8 cellular contexts compared by ENCODE assay signal in genomic region chr20:46363874-46364669, GRCh38. TPM values are rescaled to one million over a fixed set of nuclear protein-coding genes. Genes with fewer than 3 reads are reported as not detected.
DNase-seq lines count a peak whose midpoint lies in the region; ATAC-seq and TF ChIP-seq lines count a peak whose summit lies in the region.

No MANE protein-coding gene starts in this region.

- TF ChIP-seq CTCF in fibroblast of mammary gland (conservative IDR thresholded peaks at IDR 0.05; ENCODE audit: control insufficient read depth, insufficient read depth, low read depth, low read length), result no peak

- peak; percentile 93 for DNase-seq in DMS 273 (lab: John Stamatoyannopoulos, UW; ENCODE audit: unreplicated experiment)
- peak; percentile 89 for DNase-seq in Jurkat, Clone E6-1 (ENCODE audit: low read depth, low spot score)
- DNase-seq in RPMI8226, result peak; percentile 88
- peak; percentile 84 for DNase-seq in activated T-helper 2 cell treated with anti-CD3 and anti-CD28 coated beads, Interferon-gamma antibody, Interleukin-2, Interleukin-4, amounts not matched to agents 10 μg/mL and 5 μg/mL and 100 μg/mL, durations not matched to agents 14 hours and 24 hours and 36 hours (ENCODE audit: low spot score)
- peak; percentile 86 for DNase-seq in fibroblast of mammary gland (ENCODE audit: low read depth)
- peak; percentile 77 to 91 (median 87) for DNase-seq in naive thymus-derived CD8-positive, alpha-beta T cell

- peaks cover 50% of the 10 kb centered on the region for H3K4me1 Mint-ChIP-seq in activated T-helper 2 cell treated with anti-CD3 and anti-CD28 coated beads, Interferon-gamma antibody, Interleukin-2, Interleukin-4, amounts not matched to agents 10 μg/mL and 5 μg/mL and 100 μg/mL, durations not matched to agents 14 hours and 24 hours and 36 hours (ENCODE audit: low read depth)
- H3K4me1 Mint-ChIP-seq in naive thymus-derived CD8-positive, alpha-beta T cell, result peaks cover 46 to 86% (median 77%) of the 10 kb centered on the region in 4 donors
- peaks cover 48% of the 10 kb centered on the region for H3K4me1 Mint-ChIP-seq in stimulated activated memory B cell treated with anti-CD40 and anti-IgM and Interleukin-4, amounts not matched to agents 10 μg/mL and 1 μg/mL and 100 μg/mL, for 72 hours

- POLR2A ChIA-PET in naive thymus-derived CD8-positive, alpha-beta T cell (lab: Charles Lee), result interaction anchor here (0.6 to 3.4 kb wide), 17 partner anchors 8 to 429 kb away, joined by 3 to 25 read pairs (median 4); partner anchors contain the start of genes PCIF1, TP53RK and ZNF335

- intact Hi-C loops in activated T-helper 2 cell treated with anti-CD3 and anti-CD28 coated beads, Interferon-gamma antibody, Interleukin-2, Interleukin-4, amounts not matched to agents 10 μg/mL and 5 μg/mL and 100 μg/mL, durations not matched to agents 14 hours and 24 hours and 36 hours (cut with micrococcal nuclease), result loop anchor here (1.0 to 5.0 kb wide), 3 partner anchors 37 to 323 kb away; partner anchors contain the start of genes ELMO2 and TP53RK

- ATAC-seq in GM21528 (IDR thresholded peaks at IDR 0.05; ENCODE audit: low FRiP score, unreplicated experiment), result peak; percentile 76
- peak; percentile 73 to 76 for ATAC-seq in naive thymus-derived CD8-positive, alpha-beta T cell
- ATAC-seq in stimulated activated memory B cell treated with anti-CD40 and anti-IgM and Interleukin-4, amounts not matched to agents 10 μg/mL and 1 μg/mL and 100 μg/mL, for 72 hours, result peak; percentile 91

- no peaks in the 10 kb centered on the region for H3K9me3 Mint-ChIP-seq in activated T-helper 2 cell treated with anti-CD3 and anti-CD28 coated beads, Interferon-gamma antibody, Interleukin-2, Interleukin-4, amounts not matched to agents 10 μg/mL and 5 μg/mL and 100 μg/mL, durations not matched to agents 14 hours and 24 hours and 36 hours
- no peaks in the 10 kb centered on the region for H3K9me3 Mint-ChIP-seq in naive thymus-derived CD8-positive, alpha-beta T cell
- no peaks in the 10 kb centered on the region for H3K9me3 Mint-ChIP-seq in stimulated activated memory B cell treated with anti-CD40 and anti-IgM and Interleukin-4, amounts not matched to agents 10 μg/mL and 1 μg/mL and 100 μg/mL, for 72 hours

- H3K4me3 Mint-ChIP-seq in activated T-helper 2 cell treated with anti-CD3 and anti-CD28 coated beads, Interferon-gamma antibody, Interleukin-2, Interleukin-4, amounts not matched to agents 10 μg/mL and 5 μg/mL and 100 μg/mL, durations not matched to agents 14 hours and 24 hours and 36 hours (ENCODE audit: low read depth), result peak overlapping the region; percentile 88
- H3K4me3 Mint-ChIP-seq in naive thymus-derived CD8-positive, alpha-beta T cell, result peak overlapping the region; percentile 81 to 97 (median 93)
- H3K4me3 Mint-ChIP-seq in stimulated activated memory B cell treated with anti-CD40 and anti-IgM and Interleukin-4, amounts not matched to agents 10 μg/mL and 1 μg/mL and 100 μg/mL, for 72 hours, result peak overlapping the region; percentile 86

- peaks cover 73% of the 10 kb centered on the region for H3K36me3 Mint-ChIP-seq in activated T-helper 2 cell treated with anti-CD3 and anti-CD28 coated beads, Interferon-gamma antibody, Interleukin-2, Interleukin-4, amounts not matched to agents 10 μg/mL and 5 μg/mL and 100 μg/mL, durations not matched to agents 14 hours and 24 hours and 36 hours (ENCODE audit: low read depth)
- H3K36me3 Mint-ChIP-seq in naive thymus-derived CD8-positive, alpha-beta T cell, result peaks cover 0 to 56% (median 10%) of the 10 kb centered on the region in 3 donors
- H3K36me3 Mint-ChIP-seq in stimulated activated memory B cell treated with anti-CD40 and anti-IgM and Interleukin-4, amounts not matched to agents 10 μg/mL and 1 μg/mL and 100 μg/mL, for 72 hours, result peaks cover 51% of the 10 kb centered on the region

- peak overlapping the region; percentile 81 for H3K4me3 ChIP-seq in Jurkat, Clone E6-1 (ENCODE audit: low read length)
- H3K4me3 ChIP-seq in fibroblast of mammary gland (ENCODE audit: control insufficient read depth, low read depth, low read length), result peak overlapping the region; percentile 91

- peak overlapping the region; percentile 87 for H3K27ac Mint-ChIP-seq in activated T-helper 2 cell treated with anti-CD3 and anti-CD28 coated beads, Interferon-gamma antibody, Interleukin-2, Interleukin-4, amounts not matched to agents 10 μg/mL and 5 μg/mL and 100 μg/mL, durations not matched to agents 14 hours and 24 hours and 36 hours
- peak overlapping the region; percentile 91 to 99 (median 96) for H3K27ac Mint-ChIP-seq in naive thymus-derived CD8-positive, alpha-beta T cell
- peak overlapping the region; percentile 93 for H3K27ac Mint-ChIP-seq in stimulated activated memory B cell treated with anti-CD40 and anti-IgM and Interleukin-4, amounts not matched to agents 10 μg/mL and 1 μg/mL and 100 μg/mL, for 72 hours

- H3K27me3 Mint-ChIP-seq in activated T-helper 2 cell treated with anti-CD3 and anti-CD28 coated beads, Interferon-gamma antibody, Interleukin-2, Interleukin-4, amounts not matched to agents 10 μg/mL and 5 μg/mL and 100 μg/mL, durations not matched to agents 14 hours and 24 hours and 36 hours (ENCODE audit: low read depth), result no peaks in the 10 kb centered on the region
- H3K27me3 Mint-ChIP-seq in naive thymus-derived CD8-positive, alpha-beta T cell, result no peaks in the 10 kb centered on the region
- H3K27me3 Mint-ChIP-seq in stimulated activated memory B cell treated with anti-CD40 and anti-IgM and Interleukin-4, amounts not matched to agents 10 μg/mL and 1 μg/mL and 100 μg/mL, for 72 hours, result no peaks in the 10 kb centered on the region

RNA-seq across cellular contexts. Expression of gene ELMO2, which starts 42.3 kb away (rescaled TPM):
- polyA plus RNA-seq in Jurkat, Clone E6-1 (2012; ENCODE audit: insufficient read depth, insufficient read length), result 43.7 TPM
- total RNA-seq in activated T-helper 2 cell treated with anti-CD3 and anti-CD28 coated beads, Interferon-gamma antibody, Interleukin-2, Interleukin-4, amounts not matched to agents 10 μg/mL and 5 μg/mL and 100 μg/mL, durations not matched to agents 14 hours and 24 hours and 36 hours, result 59.1 and 63.2 TPM in 2 replicates
- total RNA-seq in naive thymus-derived CD8-positive, alpha-beta T cell, result 10 to 100 TPM; 56.0 to 58.0 TPM
- 10 to 100 TPM; 26.2 to 51.1 (median 34.9) TPM for polyA plus RNA-seq in naive thymus-derived CD8-positive, alpha-beta T cell

RNA-seq across cellular contexts. Expression of gene CDH22, which starts 55.8 kb away (rescaled TPM):
- 0.96 TPM for polyA plus RNA-seq in Jurkat, Clone E6-1 (2012; ENCODE audit: insufficient read depth, insufficient read length)
- total RNA-seq in activated T-helper 2 cell treated with anti-CD3 and anti-CD28 coated beads, Interferon-gamma antibody, Interleukin-2, Interleukin-4, amounts not matched to agents 10 μg/mL and 5 μg/mL and 100 μg/mL, durations not matched to agents 14 hours and 24 hours and 36 hours, result not detected in 2 replicates
- not detected for total RNA-seq in naive thymus-derived CD8-positive, alpha-beta T cell
- polyA plus RNA-seq in naive thymus-derived CD8-positive, alpha-beta T cell, result not detected

Comparison
In these comparisons a context has a peak if more than half of its experiments do, and no peak if none do; other contexts are left out.
1. Peak in every context shown above with its lines: DNase-seq, ATAC-seq and H3K4me3 ChIP-seq.